In genomic region chr1:29105822-29106221, GRCh38 we compare ENCODE assay signal across 2 cellular contexts.
TF ChIP-seq lines count a peak whose summit lies in the region.

No MANE protein-coding gene starts in this region.

TF ChIP-seq in K562, 482 proteins besides CTCF, POLR2A, EP300 and RAD21 (continued from another document and continues in another):
- TF ChIP-seq ZBED1 (IDR thresholded peaks at IDR 0.05), result no peak
- no peak for TF ChIP-seq ZNF124 (CRISPR knock-in tag; IDR thresholded peaks at IDR 0.05)
- no peak for TF ChIP-seq THRAP3 (IDR thresholded peaks at IDR 0.05; ENCODE audit: borderline replicate concordance)
- no peak for TF ChIP-seq IRF1 (CRISPR knock-in tag; IDR thresholded peaks at IDR 0.05; ENCODE audit: borderline replicate concordance)
- TF ChIP-seq ZBTB26 (CRISPR knock-in tag; IDR thresholded peaks at IDR 0.05), result no peak
- no peak for TF ChIP-seq ZNF197 (CRISPR knock-in tag; IDR thresholded peaks at IDR 0.05; ENCODE audit: low read depth)
- TF ChIP-seq ZC3H4 (CRISPR knock-in tag; IDR thresholded peaks at IDR 0.05; ENCODE audit: borderline replicate concordance), result no peak
- TF ChIP-seq PKNOX1 (IDR thresholded peaks at IDR 0.05), result peak; percentile 41; the same call in 1 of the 2 replicates
- 0 out of 4 replicates have a peak, but pooled peaks of 1 of the 2 experiments have one; percentile 33 for TF ChIP-seq TEAD1 (CRISPR knock-in tag; IDR thresholded peaks at IDR 0.05)
- TF ChIP-seq MTA3 (IDR thresholded peaks at IDR 0.05; ENCODE audit: borderline replicate concordance), result no peak
- no peak for TF ChIP-seq TFAM (CRISPR knock-in tag; conservative IDR thresholded peaks at IDR 0.05)
- TF ChIP-seq TSC22D4 (tag; IDR thresholded peaks at IDR 0.05), result no peak
- TF ChIP-seq ZNF57 (CRISPR knock-in tag; IDR thresholded peaks at IDR 0.05), result no peak
- TF ChIP-seq ZHX1 (conservative IDR thresholded peaks at IDR 0.05; ENCODE audit: low read length), result no peak
- no peak for TF ChIP-seq THAP12 (CRISPR knock-in tag; IDR thresholded peaks at IDR 0.05)
- TF ChIP-seq SIN3A (IDR thresholded peaks at IDR 0.05; ENCODE audit: borderline replicate concordance in 2 of 2, control insufficient read depth in 1 of 2, low read depth in 2 of 2, low read length in 2 of 2), result no peak
- TF ChIP-seq BHLHE40 (IDR thresholded peaks at IDR 0.05; ENCODE audit: low read length), result peak; percentile 34; the same call in 1 of the 2 replicates
- peak in 1 of 2 experiments; percentile 96; a peak in 2 of 4 replicates for TF ChIP-seq FOXA3 (CRISPR knock-in tag; conservative IDR thresholded peaks at IDR 0.05 in 1 of 2, IDR thresholded peaks at IDR 0.05 in 1 of 2)
- no peak for TF ChIP-seq ZNF76 (CRISPR knock-in tag; IDR thresholded peaks at IDR 0.05; ENCODE audit: borderline replicate concordance)
- TF ChIP-seq SNAPC5 (CRISPR knock-in tag; IDR thresholded peaks at IDR 0.05), result no peak
- no peak for TF ChIP-seq BRF1 (IDR thresholded peaks at IDR 0.05; ENCODE audit: borderline replicate concordance, extremely low read depth, insufficient read length)

TF ChIP-seq in HepG2, 621 proteins besides CTCF, POLR2A, EP300 and RAD21 (continued from another document and continues in another):
- TF ChIP-seq DZIP1 (CRISPR knock-in tag; IDR thresholded peaks at IDR 0.05) (no peak), SRY (CRISPR knock-in tag; IDR thresholded peaks at IDR 0.05) (no peak), ZNF543 (CRISPR knock-in tag; IDR thresholded peaks at IDR 0.05) (no peak), SRF (IDR thresholded peaks at IDR 0.05; ENCODE audit: low read depth, low read length) (no peak), SCMH1 (CRISPR knock-in tag; IDR thresholded peaks at IDR 0.05; ENCODE audit: borderline replicate concordance) (no peak), ZNF557 (CRISPR knock-in tag; IDR thresholded peaks at IDR 0.05) (no peak), JUN (CRISPR knock-in tag; IDR thresholded peaks at IDR 0.05) (no peak), MTERF4 (CRISPR knock-in tag; IDR thresholded peaks at IDR 0.05) (no peak), GRHL1 (CRISPR knock-in tag; conservative IDR thresholded peaks at IDR 0.05) (no peak), ZNF550 (CRISPR knock-in tag; IDR thresholded peaks at IDR 0.05; ENCODE audit: borderline replicate concordance) (no peak), IKZF5 (CRISPR knock-in tag; IDR thresholded peaks at IDR 0.05) (no peak), MAFF (IDR thresholded peaks at IDR 0.05; ENCODE audit: low read depth, low read length) (no peak), RBM22 (optimal IDR thresholded peaks at IDR 0.05; ENCODE audit: low read length) (no peak), HNF4A (CRISPR knock-in tag; IDR thresholded peaks at IDR 0.05) (peak; percentile 59), SP2 (CRISPR knock-in tag; IDR thresholded peaks at IDR 0.05) (no peak), ZKSCAN1 (IDR thresholded peaks at IDR 0.05; ENCODE audit: low read length) (no peak), ZBTB40 (IDR thresholded peaks at IDR 0.05) (no peak), ZBTB40 (CRISPR knock-in tag; IDR thresholded peaks at IDR 0.05) (no peak), KLF6 (CRISPR knock-in tag; IDR thresholded peaks at IDR 0.05) (no peak), TFDP2 (CRISPR knock-in tag; IDR thresholded peaks at IDR 0.05) (no peak), PITX1 (CRISPR knock-in tag; IDR thresholded peaks at IDR 0.05) (no peak), ZNF350 (CRISPR knock-in tag; IDR thresholded peaks at IDR 0.05; ENCODE audit: borderline replicate concordance, low read depth) (no peak), TBL1XR1 (IDR thresholded peaks at IDR 0.05; ENCODE audit: borderline replicate concordance, low read length, partially characterized antibody) (no peak), NFE2L1 (CRISPR knock-in tag; IDR thresholded peaks at IDR 0.05; ENCODE audit: borderline replicate concordance) (no peak), ZNF124 (CRISPR knock-in tag; IDR thresholded peaks at IDR 0.05) (no peak), TAF15 (IDR thresholded peaks at IDR 0.05; ENCODE audit: low read depth, low read length, poor library complexity, severe bottlenecking) (no peak), ZBTB26 (CRISPR knock-in tag; IDR thresholded peaks at IDR 0.05; ENCODE audit: borderline replicate concordance) (no peak), ZNF556 (CRISPR knock-in tag; IDR thresholded peaks at IDR 0.05; ENCODE audit: borderline replicate concordance) (no peak), ZNF589 (CRISPR knock-in tag; conservative IDR thresholded peaks at IDR 0.05) (no peak), LRRFIP1 (CRISPR knock-in tag; conservative IDR thresholded peaks at IDR 0.05) (no peak)
